ENCODE assay signal across 11 cellular contexts in genomic region chr3:50516048-50516871, GRCh38. TPM values are rescaled to one million over a fixed set of nuclear protein-coding genes. Genes with fewer than 3 reads are reported as not detected.
DNase-seq lines count a peak whose midpoint lies in the region; ATAC-seq and TF ChIP-seq lines count a peak whose summit lies in the region.
"Had no signal": no experiment of that assay in that cellular context is flagged by ENCODE, and none has a peak within 500 bp of the region (broad histone marks: within the 10 kb centered on the region; RNA-seq: fewer than 3 reads in every experiment).

No MANE protein-coding gene starts in this region.

- H3K4me2 ChIP-seq in DOHH2 (ENCODE audit: low read length) = peak overlapping the region; percentile 43
- H3K4me2 ChIP-seq in parathyroid adenoma (ENCODE audit: low read length) = no peak overlapping the region

- intact Hi-C loops in left ventricle myocardium superior (cut with micrococcal nuclease) (no loop called here), lower leg skin (cut with DNase I; ENCODE audit: low total_unique reads) (no loop called here)

- 29 to 35% methylated on average over 11 to 13 of the region's 13 CpGs for WGBS in lower leg skin, 2 donors

- H3K9me2 ChIP-seq in DOHH2 (replicated peaks; ENCODE audit: control insufficient read depth, low read length) = no peaks in the 10 kb centered on the region

- no peak for TF ChIP-seq POLR2A in lower leg skin (IDR thresholded peaks at IDR 0.05)

- H3K27ac ChIP-seq in DOHH2 (ENCODE audit: low read depth, low read length) (no peak overlapping the region), parathyroid adenoma (peak overlapping the region; percentile 24)

- peak; percentile 43 for DNase-seq in NCI-H526 treated with DMSO at 0.1 percent for 48 hours (lab: John Stamatoyannopoulos, UW)
- peak; percentile 80 for DNase-seq in left ventricle myocardium superior
- DNase-seq in lower leg skin (ENCODE audit: low spot score in 2 of 2) = no peak
- no peak for DNase-seq in middle frontal gyrus (ENCODE audit: extremely low spot score, low spot score)
- DNase-seq: activated CD4-positive, alpha-beta T cell treated with anti-CD3 and anti-CD28 coated beads for 1 hour; cerebellar nuclear complex; DND-41 had no signal

- H3K27me3 ChIP-seq in DOHH2 (ENCODE audit: control insufficient read depth, low read length) (peaks cover 7% of the 10 kb centered on the region; the same call in 1 of the 2 replicates), parathyroid adenoma (ENCODE audit: control insufficient read depth, insufficient read depth, low read length) (no peaks in the 10 kb centered on the region)

- no peak overlapping the region for H3K9ac ChIP-seq in parathyroid adenoma

- H3K79me2 ChIP-seq in DOHH2 (ENCODE audit: control insufficient read depth, low read length) = no peaks in the 10 kb centered on the region
- H3K79me2 ChIP-seq in parathyroid adenoma = no peaks in the 10 kb centered on the region

- no peak for TF ChIP-seq CTCF in DOHH2 (IDR thresholded peaks at IDR 0.05; ENCODE audit: low read depth, low read length, poor library complexity, severe bottlenecking)
- no peak for TF ChIP-seq CTCF in parathyroid adenoma (IDR thresholded peaks at IDR 0.05)
- TF ChIP-seq CTCF in lower leg skin (IDR thresholded peaks at IDR 0.05) = no peak

- ATAC-seq in left ventricle myocardium superior = peak; percentile 82
- ATAC-seq in HG03108 (IDR thresholded peaks at IDR 0.05; ENCODE audit: unreplicated experiment) = no peak
- no peak for ATAC-seq in HG03469 (IDR thresholded peaks at IDR 0.05; ENCODE audit: unreplicated experiment)

- no peak overlapping the region for H2AFZ ChIP-seq in parathyroid adenoma

- H3K36me3 ChIP-seq in DOHH2 (ENCODE audit: control insufficient read depth, low read length) (no peaks in the 10 kb centered on the region), parathyroid adenoma (ENCODE audit: control insufficient read depth, insufficient read depth, low read length) (no peaks in the 10 kb centered on the region)

- H3K9me3 ChIP-seq in DOHH2 (ENCODE audit: control insufficient read depth, insufficient read depth, low read length) (no peaks in the 10 kb centered on the region), parathyroid adenoma (ENCODE audit: control insufficient read depth, low read length) (no peaks in the 10 kb centered on the region)

- H3K4me3 ChIP-seq in DOHH2 (ENCODE audit: low read length) (no peak overlapping the region), parathyroid adenoma (ENCODE audit: low read depth, low read length) (no peak overlapping the region), lower leg skin (ENCODE audit: low read depth, poor library complexity, severe bottlenecking) (no peak overlapping the region)

- no peaks in the 10 kb centered on the region for H4K20me1 ChIP-seq in DOHH2 (ENCODE audit: control insufficient read depth, insufficient read depth, low read depth, low read length)

- H3K4me1 ChIP-seq in DOHH2 (ENCODE audit: control insufficient read depth, low read length) = peaks cover 10% of the 10 kb centered on the region
- no peaks in the 10 kb centered on the region for H3K4me1 ChIP-seq in parathyroid adenoma

- no peaks in the 10 kb centered on the region for H3F3A ChIP-seq in DOHH2 (ENCODE audit: control insufficient read depth, insufficient read depth)

RNA-seq across cellular contexts. Expression of gene CACNA2D2, which starts 12.8 kb away (rescaled TPM):
- total RNA-seq in left ventricle myocardium superior (2.8 TPM), lower leg skin (1 to 10 TPM; 1.1 to 2.0 (median 1.6) TPM)

RNA-seq across cellular contexts. Expression of gene C3orf18, which starts 51.3 kb away (rescaled TPM):
- total RNA-seq in left ventricle myocardium superior = 51.0 TPM
- total RNA-seq in lower leg skin = 1 to 10 TPM in 3 of 4 donors, under 1 TPM in 1; 0.27 to 3.9 (median 2.0) TPM

RNA-seq across cellular contexts. Expression of gene HEMK1, which starts 53.1 kb away (rescaled TPM):
- total RNA-seq in left ventricle myocardium superior (15.3 TPM), lower leg skin (1 to 10 TPM; 2.9 to 8.1 (median 4.8) TPM)

Comparison
In these comparisons a context has a peak if more than half of its experiments do, and no peak if none do; other contexts are left out.
1. DNase-seq: peak in NCI-H526 treated with DMSO at 0.1 percent for 48 hours (single experiment) and left ventricle myocardium superior (single experiment); none in lower leg skin (0 of 2) and middle frontal gyrus (single experiment).
2. RNA of gene C3orf18, which starts 51.3 kb away (total RNA-seq): 51.0 TPM in left ventricle myocardium superior (single experiment); 0.27 to 3.9 TPM in lower leg skin; every median in the first group is over 10 times any median in the second.